Comparison of ENCODE assay signal across 11 cellular contexts in genomic region chr9:67832088-67832487, GRCh38. TPM values are rescaled to one million over a fixed set of nuclear protein-coding genes. Genes with fewer than 3 reads are reported as not detected.
DNase-seq lines count a peak whose midpoint lies in the region; ATAC-seq and TF ChIP-seq lines count a peak whose summit lies in the region.
"Not testable (repeated sequence)": the region's sequence is repeated elsewhere in the genome, so short reads cannot be mapped to it uniquely, and the experiment has no call there.
"Had no signal": no experiment of that assay in that cellular context is flagged by ENCODE, and none has a peak within 500 bp of the region (broad histone marks: within the 10 kb centered on the region; RNA-seq: fewer than 3 reads in every experiment).

No MANE protein-coding gene starts in this region.

- not testable (repeated sequence) for H2AFZ ChIP-seq in DND-41 (ENCODE audit: low read depth, low read length)

- H3K27ac Mint-ChIP-seq in activated CD4-positive, alpha-beta memory T cell treated with anti-CD3 and anti-CD28 coated beads for 36 hours; activated naive CD8-positive, alpha-beta T cell treated with anti-CD3 and anti-CD28 coated beads for 36 hours: not testable (repeated sequence)

- not testable (repeated sequence) for H3K9me3 Mint-ChIP-seq in activated CD4-positive, alpha-beta memory T cell treated with anti-CD3 and anti-CD28 coated beads for 36 hours; activated naive CD8-positive, alpha-beta T cell treated with anti-CD3 and anti-CD28 coated beads for 36 hours

- not testable (repeated sequence) for H3K27ac ChIP-seq in DND-41 (ENCODE audit: low read length); SJCRH30

- DNase-seq in DND-41 (peak; percentile 81), KBM-7 (peak; percentile 15), SJCRH30 (peak; percentile 65 to 70), activated T-cell treated with anti-CD3 and anti-CD28 coated beads for 48 hours (ENCODE audit: low read depth) (peak; percentile 21), kidney tubule cell (ENCODE audit: low spot score) (peak; percentile 0)
- DNase-seq in activated CD4-positive, alpha-beta memory T cell treated with anti-CD3 and anti-CD28 coated beads for 36 hours = peak; percentile 43
- DNase-seq in activated naive CD8-positive, alpha-beta T cell treated with anti-CD3 and anti-CD28 coated beads for 36 hours = peak; percentile 8
- DNase-seq in stimulated activated CD8-positive, alpha-beta memory T cell treated with anti-CD3 and anti-CD28 coated beads, Interleukin-4, amount 100 ng/mL, for 48 hours = peak; percentile 56

- H3K9me3 ChIP-seq in DND-41 (ENCODE audit: insufficient read depth, low read length, severe bottlenecking); SJCRH30 (replicated peaks): not testable (repeated sequence)

- H3K27me3 Mint-ChIP-seq in activated CD4-positive, alpha-beta memory T cell treated with anti-CD3 and anti-CD28 coated beads for 36 hours; activated naive CD8-positive, alpha-beta T cell treated with anti-CD3 and anti-CD28 coated beads for 36 hours: not testable (repeated sequence)

- H3K4me3 Mint-ChIP-seq in activated CD4-positive, alpha-beta memory T cell treated with anti-CD3 and anti-CD28 coated beads for 36 hours; activated naive CD8-positive, alpha-beta T cell treated with anti-CD3 and anti-CD28 coated beads for 36 hours: not testable (repeated sequence)

- not testable (repeated sequence) for H3K4me2 ChIP-seq in DND-41 (ENCODE audit: insufficient read depth, low read length)

- CTCF ChIA-PET in activated CD4-positive, alpha-beta memory T cell treated with anti-CD3 and anti-CD28 coated beads for 36 hours (lab: Charles Lee) = not testable (repeated sequence)

- not testable (repeated sequence) for H3K36me3 ChIP-seq in DND-41 (ENCODE audit: insufficient read depth, low read length); SJCRH30

- H3K79me2 ChIP-seq in DND-41 (ENCODE audit: insufficient read depth, low read length) = not testable (repeated sequence)

- in situ Hi-C loops in KBM-7 (cut with MboI; ENCODE audit: low pct_unique_long_range_greater_than_20kb, low sequenced_read_pairs) = not testable (repeated sequence)

- ATAC-seq in DND-41 (ENCODE audit: insufficient read depth, low read depth) = peak; percentile 50; the same call in 1 of the 3 replicates

- not testable (repeated sequence) for H3K4me1 ChIP-seq in DND-41 (ENCODE audit: insufficient read depth, low read length); SJCRH30

- not testable (repeated sequence) for H4K20me1 ChIP-seq in DND-41 (ENCODE audit: insufficient read depth, low read length)

- not testable (repeated sequence) for H3K4me3 ChIP-seq in DND-41 (ENCODE audit: low read depth in 1 of 2, low read length in 2 of 2); SJCRH30

- POLR2A ChIA-PET in activated CD4-positive, alpha-beta memory T cell treated with anti-CD3 and anti-CD28 coated beads for 36 hours (lab: Charles Lee) = not testable (repeated sequence)

- H3K4me1 Mint-ChIP-seq in activated CD4-positive, alpha-beta memory T cell treated with anti-CD3 and anti-CD28 coated beads for 36 hours (ENCODE audit: low read depth); activated naive CD8-positive, alpha-beta T cell treated with anti-CD3 and anti-CD28 coated beads for 36 hours: not testable (repeated sequence)

- intact Hi-C loops in activated CD4-positive, alpha-beta memory T cell treated with anti-CD3 and anti-CD28 coated beads for 36 hours (cut with micrococcal nuclease) = not testable (repeated sequence)

- not testable (repeated sequence) for H3K9ac ChIP-seq in DND-41 (ENCODE audit: low read depth, low read length)

- TF ChIP-seq CTCF in DND-41 (IDR thresholded peaks at IDR 0.05; ENCODE audit: borderline replicate concordance, extremely low read depth, low read length, poor library complexity, severe bottlenecking) = not testable (repeated sequence)

- H3K27me3 ChIP-seq in DND-41 (ENCODE audit: insufficient read depth, low read length, poor library complexity); SJCRH30: not testable (repeated sequence)

- H3K36me3 Mint-ChIP-seq in activated CD4-positive, alpha-beta memory T cell treated with anti-CD3 and anti-CD28 coated beads for 36 hours; activated naive CD8-positive, alpha-beta T cell treated with anti-CD3 and anti-CD28 coated beads for 36 hours: not testable (repeated sequence)

RNA-seq across cellular contexts. Expression of gene ANKRD20A1, which starts 26.6 kb away (rescaled TPM):
- 0.05 TPM in 1 of 2 replicates, not detected in the other for total RNA-seq in SJCRH30 (2014; rRNA removed; shearing (Covaris generic))
- 1 to 10 TPM; 1.2 to 1.5 TPM for total RNA-seq in activated CD4-positive, alpha-beta memory T cell treated with anti-CD3 and anti-CD28 coated beads for 36 hours
- under 1 TPM in 1 of 2 experiments, not detected in 1; 0.10 TPM for total RNA-seq in activated naive CD8-positive, alpha-beta T cell treated with anti-CD3 and anti-CD28 coated beads for 36 hours
- total RNA-seq: H7, HepG2, HT-29 had no signal

Comparison
In these comparisons a context has a peak if more than half of its experiments do, and no peak if none do; other contexts are left out.
1. DNase-seq: peak in every context shown above with its lines; median percentile 81 in DND-41; 68 in SJCRH30; 56 in stimulated activated CD8-positive, alpha-beta memory T cell treated with anti-CD3 and anti-CD28 coated beads, Interleukin-4, amount 100 ng/mL, for 48 hours; 43 in activated CD4-positive, alpha-beta memory T cell treated with anti-CD3 and anti-CD28 coated beads for 36 hours; 21 in activated T-cell treated with anti-CD3 and anti-CD28 coated beads for 48 hours; 15 in KBM-7; 8 in activated naive CD8-positive, alpha-beta T cell treated with anti-CD3 and anti-CD28 coated beads for 36 hours; 0 in kidney tubule cell.